ENCODE assay signal across 15 cellular contexts in the genomic region with DNA sequence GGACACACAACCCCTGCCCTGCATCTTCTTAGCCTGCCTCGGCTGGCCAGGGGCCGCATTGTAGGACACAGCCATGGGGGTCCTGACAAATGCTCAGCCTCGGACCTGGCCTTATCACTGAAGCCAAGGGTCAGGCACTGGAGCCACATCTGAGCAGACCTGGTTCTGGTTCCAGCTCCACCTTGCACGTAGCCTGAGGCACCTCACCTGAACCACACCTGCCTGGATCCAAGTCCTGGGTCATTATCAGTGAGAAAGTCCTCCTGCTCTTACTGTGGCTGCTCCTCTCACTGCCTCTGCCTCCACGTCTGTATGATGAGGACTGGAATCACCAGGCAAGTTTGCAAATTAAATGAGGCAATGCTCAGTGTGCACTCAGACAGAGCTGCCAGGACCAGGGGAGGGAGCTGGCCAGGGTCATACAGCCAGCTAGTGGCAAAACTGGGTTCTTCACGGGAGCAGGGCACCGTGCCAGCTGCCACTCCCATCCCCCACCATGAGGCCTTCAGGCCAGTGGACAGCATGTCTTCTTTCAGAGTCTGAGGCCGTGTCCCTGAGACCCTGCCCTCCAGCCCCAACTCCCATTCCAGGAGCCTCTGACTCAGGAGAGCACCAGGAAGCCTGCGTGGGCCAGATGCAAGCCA. TPM values are rescaled to one million over a fixed set of nuclear protein-coding genes. Genes with fewer than 3 reads are reported as not detected.
DNase-seq lines count a peak whose midpoint lies in the region; ATAC-seq and TF ChIP-seq lines count a peak whose summit lies in the region.
"Had no signal": no experiment of that assay in that cellular context is flagged by ENCODE, and none has a peak within 500 bp of the region (broad histone marks: within the 10 kb centered on the region; RNA-seq: fewer than 3 reads in every experiment).

No MANE protein-coding gene starts in this region.

- H3K56ac ChIP-seq in mesendoderm (ENCODE audit: low read length), result no peak overlapping the region

- intact Hi-C loops in Right ventricle myocardium superior (cut with DNase I), result no loop called here
- intact Hi-C loops in cardiac septum (cut with DNase I), result no loop called here

- DNase-seq in Right ventricle myocardium superior, result peak; percentile 76
- DNase-seq in cardiac septum (ENCODE audit: low spot score), result no peak
- DNase-seq in astrocyte of the hippocampus (ENCODE audit: low read depth, low spot score), result peak; percentile 58
- DNase-seq in kidney tubule cell (ENCODE audit: low spot score), result peak; percentile 74
- no peak for DNase-seq in mesendoderm
- DNase-seq in osteoblast (ENCODE audit: insufficient read length, low spot score, missing footprints), result no peak
- DNase-seq: activated B cell treated with CpG ODN at 0.5 μM for 24 hours; activated T-cell treated with anti-CD3 and anti-CD28 coated beads, Interleukin-2, amount 50 U/mL, for 24 hours; natural killer cell; NCI-H1930; SHP77; stimulated activated CD8-positive, alpha-beta memory T cell treated with anti-CD3 and anti-CD28 coated beads, Interleukin-4, amount 100 ng/mL, for 48 hours had no signal

- no peak overlapping the region for H3K4me2 ChIP-seq in mesendoderm (ENCODE audit: low read length)
- no peak overlapping the region for H3K4me2 ChIP-seq in osteoblast (ENCODE audit: insufficient read depth, low read length)

- H3K9me3 ChIP-seq in osteoblast (ENCODE audit: low read depth, low read length), result no peaks in the 10 kb centered on the region

- H3K27ac Mint-ChIP-seq in activated T-helper 17 cell treated with anti-CD3 and anti-CD28 coated beads, Interleukin-2, amount 50 U/mL, for 72 hours, result no peak overlapping the region
- H3K27ac Mint-ChIP-seq: activated B cell treated with CpG ODN at 0.5 μM for 24 hours; activated T-cell treated with anti-CD3 and anti-CD28 coated beads, Interleukin-2, amount 50 U/mL, for 24 hours; B cell; natural killer cell had no signal

- H3K9ac ChIP-seq in mesendoderm (ENCODE audit: low read length), result no peak overlapping the region

- ATAC-seq in Right ventricle myocardium superior (ENCODE audit: poor library complexity) (peak; percentile 68), HG03457 (IDR thresholded peaks at IDR 0.05; ENCODE audit: unreplicated experiment) (no peak)
- ATAC-seq in activated T-helper 17 cell treated with anti-CD3 and anti-CD28 coated beads, Interleukin-2, amount 50 U/mL, for 72 hours (replicated peaks), result no peak
- ATAC-seq: natural killer cell had no signal

- H2BK120ac ChIP-seq in mesendoderm (ENCODE audit: low read depth, low read length), result no peak overlapping the region

- TF ChIP-seq CTCF in osteoblast (IDR thresholded peaks at IDR 0.05; ENCODE audit: extremely low read depth, low read depth, low read length), result no peak

- H3K4me1 ChIP-seq in mesendoderm (ENCODE audit: control insufficient read depth, low read depth, low read length) (no peaks in the 10 kb centered on the region), osteoblast (ENCODE audit: insufficient read depth, low read length) (no peaks in the 10 kb centered on the region)

- no CpG with 5 or more reads among the region's 9 CpGs for WGBS in mesendoderm (ENCODE audit: extremely low coverage, insufficient coverage, low lambda C conversion rate)

- H3K4me3 Mint-ChIP-seq in activated T-helper 17 cell treated with anti-CD3 and anti-CD28 coated beads, Interleukin-2, amount 50 U/mL, for 72 hours, result no peak overlapping the region
- H3K4me3 Mint-ChIP-seq: activated B cell treated with CpG ODN at 0.5 μM for 24 hours; activated T-cell treated with anti-CD3 and anti-CD28 coated beads, Interleukin-2, amount 50 U/mL, for 24 hours; B cell; natural killer cell had no signal

- H3K18ac ChIP-seq in mesendoderm (ENCODE audit: low read length), result no peak overlapping the region

- H2AFZ ChIP-seq in osteoblast (ENCODE audit: low read length), result no peak overlapping the region

- H3K27me3 ChIP-seq in mesendoderm (ENCODE audit: insufficient read depth, low read length, poor library complexity), result no peaks in the 10 kb centered on the region
- H3K27me3 ChIP-seq in osteoblast (ENCODE audit: insufficient read depth, low read length), result no peaks in the 10 kb centered on the region

- no peak overlapping the region for H4K5ac ChIP-seq in mesendoderm (ENCODE audit: low read length)

- no peaks in the 10 kb centered on the region for H3K79me1 ChIP-seq in mesendoderm (ENCODE audit: low read length)

- H4K20me1 ChIP-seq in osteoblast (ENCODE audit: insufficient read depth, low read length), result no peaks in the 10 kb centered on the region

- H3K27me3 Mint-ChIP-seq in activated T-helper 17 cell treated with anti-CD3 and anti-CD28 coated beads, Interleukin-2, amount 50 U/mL, for 72 hours, result no peaks in the 10 kb centered on the region
- H3K27me3 Mint-ChIP-seq: activated B cell treated with CpG ODN at 0.5 μM for 24 hours; activated T-cell treated with anti-CD3 and anti-CD28 coated beads, Interleukin-2, amount 50 U/mL, for 24 hours; B cell had no signal

- H2BK15ac ChIP-seq in mesendoderm (replicated peaks; ENCODE audit: low read depth), result no peak overlapping the region

- no peaks in the 10 kb centered on the region for H3K9me3 Mint-ChIP-seq in activated T-helper 17 cell treated with anti-CD3 and anti-CD28 coated beads, Interleukin-2, amount 50 U/mL, for 72 hours
- H3K9me3 Mint-ChIP-seq: activated B cell treated with CpG ODN at 0.5 μM for 24 hours; activated T-cell treated with anti-CD3 and anti-CD28 coated beads, Interleukin-2, amount 50 U/mL, for 24 hours; natural killer cell had no signal

- no peaks in the 10 kb centered on the region for H3K36me3 Mint-ChIP-seq in activated T-helper 17 cell treated with anti-CD3 and anti-CD28 coated beads, Interleukin-2, amount 50 U/mL, for 72 hours (ENCODE audit: low read depth)
- H3K36me3 Mint-ChIP-seq: natural killer cell had no signal

- H4K8ac ChIP-seq in mesendoderm (ENCODE audit: low read depth, low read length), result no peak overlapping the region

- H3K79me2 ChIP-seq in mesendoderm (ENCODE audit: control insufficient read depth, insufficient read depth, low read length) (no peaks in the 10 kb centered on the region), osteoblast (ENCODE audit: insufficient read depth, low read length) (no peaks in the 10 kb centered on the region)

- no peak overlapping the region for H3K4ac ChIP-seq in mesendoderm (ENCODE audit: low read depth, low read length)

- H3K4me3 ChIP-seq in mesendoderm (ENCODE audit: low read length) (no peak overlapping the region), osteoblast (ENCODE audit: insufficient read depth, low read length) (no peak overlapping the region)

- no peak overlapping the region for H3K27ac ChIP-seq in mesendoderm (ENCODE audit: low read depth, low read length)
- no peak overlapping the region for H3K27ac ChIP-seq in osteoblast (ENCODE audit: low read depth, low read length)

- H3K36me3 ChIP-seq in mesendoderm (ENCODE audit: control insufficient read depth, insufficient read depth, low read length) (no peaks in the 10 kb centered on the region), osteoblast (ENCODE audit: insufficient read depth, low read length) (no peaks in the 10 kb centered on the region)

- H2BK5ac ChIP-seq in mesendoderm (ENCODE audit: low read length), result no peak overlapping the region

- no peak overlapping the region for H3K23ac ChIP-seq in mesendoderm (ENCODE audit: low read length)

- no peaks in the 10 kb centered on the region for H3K4me1 Mint-ChIP-seq in activated T-helper 17 cell treated with anti-CD3 and anti-CD28 coated beads, Interleukin-2, amount 50 U/mL, for 72 hours
- H3K4me1 Mint-ChIP-seq: activated B cell treated with CpG ODN at 0.5 μM for 24 hours, B cell, natural killer cell had no signal

- no peak overlapping the region for H2AK5ac ChIP-seq in mesendoderm (ENCODE audit: low read length)

RNA-seq across cellular contexts. Expression of a gene that starts 40.2 kb away (rescaled TPM):
- total RNA-seq in Right ventricle myocardium superior, result 41.0 TPM
- 36.7 TPM for total RNA-seq in cardiac septum
- 90.4 TPM for polyA plus RNA-seq in mesendoderm (2013, experiment 1 of 2)
- 90.0 TPM for polyA plus RNA-seq in mesendoderm (2013, experiment 2 of 2)
- total RNA-seq in osteoblast, result 47.7 and 49.9 TPM in 2 replicates
- total RNA-seq in activated T-helper 17 cell treated with anti-CD3 and anti-CD28 coated beads, Interleukin-2, amount 50 U/mL, for 72 hours, result 10 to 100 TPM; 29.3 to 54.0 TPM

RNA-seq across cellular contexts. Expression of a gene that starts 40.3 kb away (rescaled TPM):
- total RNA-seq in Right ventricle myocardium superior (46.3 TPM), cardiac septum (39.6 TPM), osteoblast (32.7 and 36.6 TPM in 2 replicates)
- 17.8 TPM for polyA plus RNA-seq in mesendoderm (2013, experiment 1 of 2)
- polyA plus RNA-seq in mesendoderm (2013, experiment 2 of 2), result 17.9 TPM
- 10 to 100 TPM; 12.1 to 21.4 TPM for total RNA-seq in activated T-helper 17 cell treated with anti-CD3 and anti-CD28 coated beads, Interleukin-2, amount 50 U/mL, for 72 hours

Comparison
In these comparisons a context has a peak if more than half of its experiments do, and no peak if none do; other contexts are left out.
1. DNase-seq: peak in Right ventricle myocardium superior (single experiment), astrocyte of the hippocampus (single experiment) and kidney tubule cell (single experiment); none in cardiac septum (single experiment), mesendoderm (single experiment) and osteoblast (single experiment).